ENCODE assay signal across 9 cellular contexts in the genomic region with DNA sequence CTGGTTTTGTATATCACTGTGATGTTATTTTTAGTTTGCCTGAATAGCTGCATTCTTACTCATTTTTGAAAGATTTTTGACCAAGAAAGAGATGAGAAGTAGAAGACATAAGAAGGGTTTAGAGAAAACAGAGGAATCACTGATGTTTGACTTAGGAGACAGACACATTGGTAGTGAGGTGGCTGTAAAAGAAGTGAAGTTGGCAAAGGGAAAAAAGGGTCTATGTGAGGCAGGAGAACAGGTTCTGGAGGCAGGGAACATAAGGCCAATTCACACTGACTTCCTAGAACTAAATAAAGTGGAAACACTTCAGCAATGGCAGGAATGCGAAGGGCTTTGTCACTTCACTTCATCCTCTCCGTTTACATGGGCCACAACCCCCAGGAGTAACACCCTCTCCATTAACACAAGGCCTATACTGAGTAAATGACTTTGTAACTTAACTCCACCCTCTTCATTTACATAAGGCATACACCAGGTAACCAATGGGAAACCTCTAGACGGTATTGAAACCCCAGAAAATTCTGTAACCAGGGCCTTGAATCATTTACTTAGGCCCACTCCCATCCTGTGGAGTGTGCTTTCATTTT. TPM values are rescaled to one million over a fixed set of nuclear protein-coding genes. Genes with fewer than 3 reads are reported as not detected.
DNase-seq lines count a peak whose midpoint lies in the region; ATAC-seq and TF ChIP-seq lines count a peak whose summit lies in the region.
"Had no signal": no experiment of that assay in that cellular context is flagged by ENCODE, and none has a peak within 500 bp of the region (broad histone marks: within the 10 kb centered on the region; RNA-seq: fewer than 3 reads in every experiment).

No MANE protein-coding gene starts in this region.

- no peak overlapping the region for H3K27ac Mint-ChIP-seq in glutamatergic neuron (ENCODE audit: unreplicated experiment)

- no peaks in the 10 kb centered on the region for H4K20me1 ChIP-seq in hepatocyte (ENCODE audit: insufficient read depth, poor library complexity, severe bottlenecking)

- H3K36me3 ChIP-seq in hepatocyte (replicated peaks; ENCODE audit: insufficient read depth, low read depth): no peaks in the 10 kb centered on the region
- H3K36me3 ChIP-seq in SJCRH30: no peaks in the 10 kb centered on the region
- H3K36me3 ChIP-seq in MG63: no peaks in the 10 kb centered on the region

- H3K4me2 ChIP-seq in hepatocyte: no peak overlapping the region

- H3K79me2 ChIP-seq in hepatocyte: no peaks in the 10 kb centered on the region

- peaks cover 3% of the 10 kb centered on the region for H3K27me3 Mint-ChIP-seq in glutamatergic neuron (ENCODE audit: unreplicated experiment)

- ATAC-seq in GM19463 (IDR thresholded peaks at IDR 0.05; ENCODE audit: unreplicated experiment): peak; percentile 73
- ATAC-seq in HG03139 (IDR thresholded peaks at IDR 0.05; ENCODE audit: unreplicated experiment): peak; percentile 69

- H3K4me1 Mint-ChIP-seq in glutamatergic neuron (ENCODE audit: low read depth, unreplicated experiment): peaks cover 2% of the 10 kb centered on the region

- peaks cover 3% of the 10 kb centered on the region for H3K9me3 Mint-ChIP-seq in glutamatergic neuron (ENCODE audit: unreplicated experiment)

- H3K4me1 ChIP-seq in hepatocyte (ENCODE audit: insufficient read depth) (peaks cover 17% of the 10 kb centered on the region), SJCRH30 (no peaks in the 10 kb centered on the region)

- WGBS in hepatocyte (ENCODE audit: low lambda C conversion rate, missing lambda C conversion rate): 65% methylated on average over 3 of the region's 3 CpGs

- no peak overlapping the region for H3K4me3 ChIP-seq in hepatocyte
- no peak overlapping the region for H3K4me3 ChIP-seq in SJCRH30
- no peak overlapping the region for H3K4me3 ChIP-seq in MG63

- H3K9me3 ChIP-seq in hepatocyte (ENCODE audit: low read depth) (no peaks in the 10 kb centered on the region), SJCRH30 (replicated peaks) (no peaks in the 10 kb centered on the region), MG63 (no peaks in the 10 kb centered on the region)

- TF ChIP-seq CTCF in hepatocyte (IDR thresholded peaks at IDR 0.05; ENCODE audit: poor library complexity) (no peak), glutamatergic neuron (IDR thresholded peaks at IDR 0.05; ENCODE audit: partially characterized antibody, unreplicated experiment) (no peak)

- H3K36me3 Mint-ChIP-seq in glutamatergic neuron (ENCODE audit: unreplicated experiment): peaks cover 7% of the 10 kb centered on the region

- H3K4me3 Mint-ChIP-seq in glutamatergic neuron (ENCODE audit: unreplicated experiment): no peak overlapping the region

- H3K27ac ChIP-seq in hepatocyte (peak overlapping the region; percentile 59), SJCRH30 (no peak overlapping the region)

- H3K27me3 ChIP-seq in hepatocyte (no peaks in the 10 kb centered on the region), SJCRH30 (no peaks in the 10 kb centered on the region), MG63 (no peaks in the 10 kb centered on the region)

- H2AFZ ChIP-seq in hepatocyte: no peak overlapping the region

- no peaks in the 10 kb centered on the region for H3K9me2 ChIP-seq in hepatocyte (replicated peaks; ENCODE audit: insufficient read depth)

- peak; percentile 82 for DNase-seq in ELF-1 (ENCODE audit: low read depth, low spot score)
- no peak for DNase-seq in hepatocyte (ENCODE audit: low spot score)
- DNase-seq in SJCRH30: no peak
- DNase-seq in glutamatergic neuron: no peak
- DNase-seq in MG63: no peak
- DNase-seq in stimulated activated CD8-positive, alpha-beta memory T cell treated with anti-CD3 and anti-CD28 coated beads, Interleukin-4, amount 100 ng/mL, for 48 hours: no peak
- DNase-seq: NCI-H2081 had no signal

RNA-seq across cellular contexts. Expression of a gene that starts 36.6 kb away (rescaled TPM):
- total RNA-seq in hepatocyte (178 and 198 TPM in 2 replicates), glutamatergic neuron (ENCODE audit: unreplicated experiment) (27.4 TPM)
- polyA plus RNA-seq in hepatocyte: 166 and 187 TPM in 2 replicates
- 34.6 and 37.8 TPM in 2 replicates for total RNA-seq in SJCRH30 (2014; rRNA removed; shearing (Covaris generic))
- total RNA-seq in MG63 (2014; rRNA removed; shearing (Covaris generic); ENCODE audit: low replicate concordance): 62.9 and 118 TPM in 2 replicates
